25 cellular contexts compared by ENCODE assay signal in the genomic region with DNA sequence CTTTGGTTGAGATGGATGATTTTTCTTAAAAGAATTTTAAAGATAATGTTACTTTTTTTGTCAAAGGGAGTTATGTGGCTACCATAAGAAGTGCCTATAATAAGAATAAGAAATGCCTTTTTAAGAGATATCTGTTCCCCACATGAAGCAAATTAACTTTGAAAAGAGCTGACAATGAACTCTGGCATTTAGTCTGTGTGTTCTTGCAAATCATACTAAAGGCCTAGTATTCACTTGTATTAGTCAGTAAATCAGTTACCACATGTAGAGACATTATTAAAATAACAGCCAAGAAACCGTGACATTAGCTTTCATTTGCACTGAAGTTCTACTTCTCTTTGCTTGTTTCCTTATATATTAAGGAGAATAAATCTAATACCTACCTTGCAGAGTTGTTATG.
"Had no signal": no experiment of that assay in that cellular context is flagged by ENCODE, and none has a peak within 500 bp of the region (broad histone marks: within the 10 kb centered on the region; RNA-seq: fewer than 3 reads in every experiment).

No MANE protein-coding gene starts in this region.

- H3K9me3 Mint-ChIP-seq: activated CD4-positive, alpha-beta memory T cell treated with anti-CD3 and anti-CD28 coated beads, Interleukin-2, amount 10 ng/mL, durations not matched to agents 7 days and 5 days; activated CD4-positive, alpha-beta T cell treated with anti-CD3 and anti-CD28 coated beads, Interleukin-2, amount 10 ng/mL, durations not matched to agents 7 days and 5 days; activated T-cell treated with anti-CD3 and anti-CD28 coated beads, Interleukin-2, amount 50 U/mL, for 24 hours; natural killer cell; stimulated activated effector memory CD8-positive, alpha-beta T cell treated with anti-CD3 and anti-CD28 coated beads, Interleukin-12 subunit alpha, Interleukin-12 subunit beta, amount 100 ng/mL, for 72 hours; stimulated activated naive CD8-positive, alpha-beta T cell treated with anti-CD3 and anti-CD28 coated beads, Interleukin-15, Interleukin-2, amounts not matched to agents 100 ng/mL and 50 ng/mL, for 24 hours had no signal

- H3K27ac ChIP-seq: esophagus squamous epithelium, left lung, lower lobe of right lung, right lobe of liver, skin epidermis, thoracic aorta had no signal

- H3K27ac Mint-ChIP-seq: activated CD4-positive, alpha-beta memory T cell treated with anti-CD3 and anti-CD28 coated beads, Interleukin-2, amount 10 ng/mL, durations not matched to agents 7 days and 5 days; activated CD4-positive, alpha-beta T cell treated with anti-CD3 and anti-CD28 coated beads, Interleukin-2, amount 10 ng/mL, durations not matched to agents 7 days and 5 days; activated T-cell treated with anti-CD3 and anti-CD28 coated beads, Interleukin-2, amount 50 U/mL, for 24 hours; natural killer cell; stimulated activated effector memory CD8-positive, alpha-beta T cell treated with anti-CD3 and anti-CD28 coated beads, Interleukin-12 subunit alpha, Interleukin-12 subunit beta, amount 100 ng/mL, for 72 hours; stimulated activated naive CD8-positive, alpha-beta T cell treated with anti-CD3 and anti-CD28 coated beads, Interleukin-15, Interleukin-2, amounts not matched to agents 100 ng/mL and 50 ng/mL, for 24 hours had no signal

- H3K4me1 Mint-ChIP-seq: activated CD4-positive, alpha-beta memory T cell treated with anti-CD3 and anti-CD28 coated beads, Interleukin-2, amount 10 ng/mL, durations not matched to agents 7 days and 5 days; activated CD4-positive, alpha-beta T cell treated with anti-CD3 and anti-CD28 coated beads, Interleukin-2, amount 10 ng/mL, durations not matched to agents 7 days and 5 days; natural killer cell; stimulated activated effector memory CD8-positive, alpha-beta T cell treated with anti-CD3 and anti-CD28 coated beads, Interleukin-12 subunit alpha, Interleukin-12 subunit beta, amount 100 ng/mL, for 72 hours had no signal

- H3K27me3 ChIP-seq: esophagus squamous epithelium, left lung, right lobe of liver had no signal

- H3K36me3 Mint-ChIP-seq: natural killer cell; stimulated activated effector memory CD8-positive, alpha-beta T cell treated with anti-CD3 and anti-CD28 coated beads, Interleukin-12 subunit alpha, Interleukin-12 subunit beta, amount 100 ng/mL, for 72 hours had no signal

- ATAC-seq: left lung; lower lobe of right lung; natural killer cell; right lobe of liver; stimulated activated effector memory CD8-positive, alpha-beta T cell treated with anti-CD3 and anti-CD28 coated beads, Interleukin-12 subunit alpha, Interleukin-12 subunit beta, amount 100 ng/mL, for 72 hours had no signal

- H3K4me3 ChIP-seq: esophagus squamous epithelium, left lung, lower lobe of right lung, right lobe of liver, skin epidermis, thoracic aorta had no signal

- H3K36me3 ChIP-seq: thoracic aorta had no signal

- H3K4me3 Mint-ChIP-seq: activated CD4-positive, alpha-beta memory T cell treated with anti-CD3 and anti-CD28 coated beads, Interleukin-2, amount 10 ng/mL, durations not matched to agents 7 days and 5 days; activated CD4-positive, alpha-beta T cell treated with anti-CD3 and anti-CD28 coated beads, Interleukin-2, amount 10 ng/mL, durations not matched to agents 7 days and 5 days; activated T-cell treated with anti-CD3 and anti-CD28 coated beads, Interleukin-2, amount 50 U/mL, for 24 hours; natural killer cell; stimulated activated effector memory CD8-positive, alpha-beta T cell treated with anti-CD3 and anti-CD28 coated beads, Interleukin-12 subunit alpha, Interleukin-12 subunit beta, amount 100 ng/mL, for 72 hours; stimulated activated naive CD8-positive, alpha-beta T cell treated with anti-CD3 and anti-CD28 coated beads, Interleukin-15, Interleukin-2, amounts not matched to agents 100 ng/mL and 50 ng/mL, for 24 hours had no signal

- H3K9me3 ChIP-seq: esophagus squamous epithelium, left lung, lower lobe of right lung, right lobe of liver, thoracic aorta had no signal

- DNase-seq: activated CD4-positive, alpha-beta memory T cell treated with anti-CD3 and anti-CD28 coated beads, Interleukin-2, amount 10 ng/mL, durations not matched to agents 7 days and 5 days; activated CD4-positive, alpha-beta T cell treated with anti-CD3 and anti-CD28 coated beads for 1 hour; activated CD4-positive, alpha-beta T cell treated with anti-CD3 and anti-CD28 coated beads, Interleukin-2, amount 10 ng/mL, durations not matched to agents 7 days and 5 days; activated CD8-positive, alpha-beta memory T cell treated with anti-CD3 and anti-CD28 coated beads, Interleukin-2, amount 50 U/mL, for 48 hours; activated gamma-delta T cell treated with Interleukin-2 at 50 U/mL for 16 hours; activated naive CD4-positive, alpha-beta T cell treated with anti-CD3 and anti-CD28 coated beads, Interleukin-2, amount 50 U/mL, for 16 hours; activated T-cell treated with anti-CD3 and anti-CD28 coated beads, Interleukin-2, amount 50 U/mL, for 24 hours; amniotic stem cell; dermis blood vessel endothelial cell; effector CD4-positive, alpha-beta T cell; esophagus squamous epithelium; head of caudate nucleus; hypothalamus; left lung; lower lobe of right lung; mesendoderm; natural killer cell; right lobe of liver; stimulated activated CD4-positive, alpha-beta T cell treated with anti-CD3 and anti-CD28 coated beads, Interleukin-4, amount 100 ng/mL, for 24 hours; T-helper 2 cell; trophoblast cell had no signal

- H3K27me3 Mint-ChIP-seq: activated CD4-positive, alpha-beta memory T cell treated with anti-CD3 and anti-CD28 coated beads, Interleukin-2, amount 10 ng/mL, durations not matched to agents 7 days and 5 days; activated CD4-positive, alpha-beta T cell treated with anti-CD3 and anti-CD28 coated beads, Interleukin-2, amount 10 ng/mL, durations not matched to agents 7 days and 5 days; activated T-cell treated with anti-CD3 and anti-CD28 coated beads, Interleukin-2, amount 50 U/mL, for 24 hours; stimulated activated naive CD8-positive, alpha-beta T cell treated with anti-CD3 and anti-CD28 coated beads, Interleukin-15, Interleukin-2, amounts not matched to agents 100 ng/mL and 50 ng/mL, for 24 hours had no signal

- H3K4me1 ChIP-seq: esophagus squamous epithelium, left lung, lower lobe of right lung, right lobe of liver had no signal
